In genomic region chr1:73401666-73402065, GRCh38 we compare ENCODE assay signal across 1 cellular context.
TF ChIP-seq lines count a peak whose summit lies in the region.

No MANE protein-coding gene starts in this region.

TF ChIP-seq in GM23338, 12 proteins besides CTCF, POLR2A, EP300 and RAD21 (continued from another document):
- TF ChIP-seq REST (IDR thresholded peaks at IDR 0.05; ENCODE audit: unreplicated experiment), result no peak
- no peak for TF ChIP-seq ZNF331 (CRISPR knock-in tag; IDR thresholded peaks at IDR 0.05; ENCODE audit: low read depth)
- TF ChIP-seq ETS1 (IDR thresholded peaks at IDR 0.05), result no peak
- TF ChIP-seq CREB1 (CRISPR knock-in tag; IDR thresholded peaks at IDR 0.05; ENCODE audit: low read depth), result no peak
